In genomic region chr5:39257554-39257953, GRCh38 we compare ENCODE assay signal across 23 cellular contexts. TPM values are rescaled to one million over a fixed set of nuclear protein-coding genes. Genes with fewer than 3 reads are reported as not detected.
"Had no signal": no experiment of that assay in that cellular context is flagged by ENCODE, and none has a peak within 500 bp of the region (broad histone marks: within the 10 kb centered on the region; RNA-seq: fewer than 3 reads in every experiment).

No MANE protein-coding gene starts in this region.

- H3K4me3 ChIP-seq: gastrocnemius medialis, lower lobe of right lung, ovary, prostate gland, right atrium auricular region, upper lobe of left lung had no signal

- H3K36me3 ChIP-seq: gastrocnemius medialis, lower lobe of right lung, ovary, prostate gland, right atrium auricular region, upper lobe of left lung had no signal

- H3K36me3 Mint-ChIP-seq: activated naive CD4-positive, alpha-beta T cell treated with anti-CD3 and anti-CD28 coated beads, Interleukin-2, amount 50 U/mL, for 24 hours; brain; naive B cell had no signal

- H3K27ac ChIP-seq: gastrocnemius medialis, lower lobe of right lung, ovary, prostate gland, right atrium auricular region had no signal

- H3K27me3 Mint-ChIP-seq: activated naive CD4-positive, alpha-beta T cell treated with anti-CD3 and anti-CD28 coated beads, Interleukin-2, amount 50 U/mL, for 24 hours had no signal

- DNase-seq: activated CD4-positive, alpha-beta T cell treated with anti-CD3 and anti-CD28 coated beads for 1 hour; activated CD4-positive, alpha-beta T cell treated with anti-CD3 and anti-CD28 coated beads, Interleukin-2, amount 50 U/mL, for 1 hour; activated CD8-positive, alpha-beta T cell treated with anti-CD3 and anti-CD28 coated beads, Interleukin-2, amount 10 ng/mL, durations not matched to agents 7 days and 5 days; activated gamma-delta T cell treated with Interleukin-2 at 50 U/mL for 16 hours; aorta; caudate nucleus; dermis blood vessel endothelial cell; effector CD8-positive, alpha-beta T cell; gastrocnemius medialis; hippocampal formation; left cardiac atrium; lower lobe of right lung; naive B cell; ovary; stimulated activated CD4-positive, alpha-beta T cell treated with anti-CD3 and anti-CD28 coated beads, Interleukin-4, amount 100 ng/mL, for 4 hours; stimulated activated naive CD8-positive, alpha-beta T cell treated with anti-CD3 and anti-CD28 coated beads, Interleukin-15, Interleukin-2, amounts not matched to agents 100 U/mL and 50 U/mL, for 24 hours; T-helper 1 cell; upper lobe of left lung had no signal

- H3K4me1 Mint-ChIP-seq: brain, naive B cell had no signal

- ATAC-seq: activated CD8-positive, alpha-beta T cell treated with anti-CD3 and anti-CD28 coated beads, Interleukin-2, amount 10 ng/mL, durations not matched to agents 7 days and 5 days; gastrocnemius medialis; left cardiac atrium; lower lobe of right lung; stimulated activated naive CD8-positive, alpha-beta T cell treated with anti-CD3 and anti-CD28 coated beads, Interleukin-15, Interleukin-2, amounts not matched to agents 100 U/mL and 50 U/mL, for 24 hours had no signal

- H3K27me3 ChIP-seq: gastrocnemius medialis, ovary, right atrium auricular region, upper lobe of left lung had no signal

- H3K9me3 ChIP-seq: gastrocnemius medialis, lower lobe of right lung, ovary, prostate gland, right atrium auricular region, upper lobe of left lung had no signal

- H3K9me3 Mint-ChIP-seq: activated naive CD4-positive, alpha-beta T cell treated with anti-CD3 and anti-CD28 coated beads, Interleukin-2, amount 50 U/mL, for 24 hours; activated T-helper 1 cell treated with anti-CD3 and anti-CD28 coated beads, Interleukin-12 subunit alpha, Interleukin-12 subunit beta, Interleukin-2, Interleukin-4 antibody, amounts not matched to agents 30 ng/mL and 10 ng/mL and 1 ng/mL, durations not matched to agents 14 hours and 24 hours and 36 hours; naive B cell had no signal

- H3K27ac Mint-ChIP-seq: activated CD8-positive, alpha-beta T cell treated with anti-CD3 and anti-CD28 coated beads, Interleukin-2, amount 10 ng/mL, durations not matched to agents 7 days and 5 days; brain; naive B cell had no signal

- H3K4me3 Mint-ChIP-seq: activated CD8-positive, alpha-beta T cell treated with anti-CD3 and anti-CD28 coated beads, Interleukin-2, amount 10 ng/mL, durations not matched to agents 7 days and 5 days; activated naive CD4-positive, alpha-beta T cell treated with anti-CD3 and anti-CD28 coated beads, Interleukin-2, amount 50 U/mL, for 24 hours; activated T-helper 1 cell treated with anti-CD3 and anti-CD28 coated beads, Interleukin-12 subunit alpha, Interleukin-12 subunit beta, Interleukin-2, Interleukin-4 antibody, amounts not matched to agents 30 ng/mL and 10 ng/mL and 1 ng/mL, durations not matched to agents 14 hours and 24 hours and 36 hours; brain; naive B cell had no signal

- H3K4me1 ChIP-seq: gastrocnemius medialis, lower lobe of right lung, prostate gland, right atrium auricular region had no signal

RNA-seq across cellular contexts. Expression of gene FYB1, which starts 38.2 kb away (rescaled TPM):
- total RNA-seq: dermis blood vessel endothelial cell had no signal
